In the genomic region with DNA sequence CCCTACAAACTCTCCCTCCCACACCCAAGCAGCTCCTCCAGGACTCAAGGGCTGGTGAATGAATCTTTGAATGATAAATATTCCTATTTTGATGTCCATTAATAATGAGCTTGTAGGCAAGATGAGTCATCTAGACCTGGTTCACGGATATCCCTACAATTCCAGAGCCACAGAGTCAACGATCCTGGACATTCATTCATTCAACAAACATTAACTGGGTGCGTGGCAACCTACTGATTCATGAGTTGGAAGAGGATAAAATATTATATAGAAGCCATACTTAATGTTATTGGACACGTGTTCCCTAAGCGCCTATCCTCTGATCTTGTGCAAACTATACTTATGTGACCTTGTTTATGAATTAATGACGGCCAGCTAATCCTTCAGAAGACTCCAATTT, we compare ENCODE assay signal across 6 cellular contexts. TPM values are rescaled to one million over a fixed set of nuclear protein-coding genes. Genes with fewer than 3 reads are reported as not detected.
DNase-seq lines count a peak whose midpoint lies in the region; ATAC-seq and TF ChIP-seq lines count a peak whose summit lies in the region.

No MANE protein-coding gene starts in this region.

- H3K4me3 ChIP-seq in SK-N-SH (ENCODE audit: low read depth in 2 of 2, low read length in 1 of 2) (peak overlapping the region; percentile 55 to 65; a peak in 2 of 4 replicates), skeletal muscle tissue (ENCODE audit: low read length in 3 of 3) (peak overlapping the region; percentile 46 to 64 (median 57))

- DNase-seq in SK-N-SH (no peak), RPMI8226 (no peak)
- DNase-seq in effector memory CD8-positive, alpha-beta T cell: no peak

- H3K9ac ChIP-seq in SK-N-SH (no peak overlapping the region), skeletal muscle tissue (ENCODE audit: low read depth in 1 of 3, low read length in 3 of 3) (peak overlapping the region in 2 of 3 donors; percentile 3 to 57)

- no peaks in the 10 kb centered on the region for H3K79me2 ChIP-seq in SK-N-SH (ENCODE audit: insufficient read depth)

- peaks cover 0 to 8% of the 10 kb centered on the region in 2 experiments; a peak in 1 of 4 replicates for H3K4me1 ChIP-seq in SK-N-SH (ENCODE audit: control insufficient read depth in 1 of 2, insufficient read depth in 2 of 2, low read depth in 1 of 2, low read length in 1 of 2)
- no peaks in the 10 kb centered on the region for H3K4me1 ChIP-seq in skeletal muscle tissue (ENCODE audit: control insufficient read depth in 3 of 3, insufficient read depth in 3 of 3, low read length in 3 of 3)

- no peak for TF ChIP-seq EP300 in SK-N-SH (IDR thresholded peaks at IDR 0.05; ENCODE audit: borderline replicate concordance in 1 of 2, low read depth in 1 of 2, low read length in 1 of 2)

- peak overlapping the region; percentile 66 to 69 for H3K4me3 Mint-ChIP-seq in effector memory CD8-positive, alpha-beta T cell

- H3K4me2 ChIP-seq in SK-N-SH: no peak overlapping the region

- no peak overlapping the region; a peak in 1 of 4 replicates for H3K27ac ChIP-seq in SK-N-SH (ENCODE audit: low read depth in 2 of 2, low read length in 1 of 2)
- no peak overlapping the region for H3K27ac ChIP-seq in skeletal muscle tissue (ENCODE audit: low read depth, low read length)

- TF ChIP-seq CTCF in SK-N-SH (IDR thresholded peaks at IDR 0.05): no peak

- no peaks in the 10 kb centered on the region for H3K9me3 ChIP-seq in SK-N-SH
- H3K9me3 ChIP-seq in skeletal muscle tissue (ENCODE audit: control insufficient read depth in 3 of 3, low read length in 3 of 3): no peaks in the 10 kb centered on the region

- POLR2A ChIA-PET in SK-N-SH (lab: Yijun Ruan, JAX): no interaction called here

- no peak for ATAC-seq in SK-N-SH treated with all-trans-retinoic acid at 6 μM for 48 hours
- ATAC-seq in effector memory CD8-positive, alpha-beta T cell (replicated peaks): no peak
- ATAC-seq in GM18505 (IDR thresholded peaks at IDR 0.05; ENCODE audit: unreplicated experiment): no peak

- H3K27me3 ChIP-seq in SK-N-SH (ENCODE audit: insufficient read depth) (no peaks in the 10 kb centered on the region), skeletal muscle tissue (ENCODE audit: control insufficient read depth in 3 of 3, insufficient read depth in 3 of 3, low read length in 3 of 3) (no peaks in the 10 kb centered on the region)

- CTCF ChIA-PET in SK-N-SH (lab: Yijun Ruan, JAX): interaction anchor here (0.7 to 1.5 kb wide), 6 partner anchors 9 to 111 kb away, joined by 3 to 8 read pairs (median 4); no protein-coding TSS in a partner anchor

- WGBS in SK-N-SH (ENCODE audit: low lambda C conversion rate): 51% methylated on average over 6 of the region's 6 CpGs

- no peak for TF ChIP-seq POLR2A in GM18505 (IDR thresholded peaks at IDR 0.05; ENCODE audit: borderline replicate concordance, extremely low read depth, insufficient read depth, insufficient read length)

- peaks cover 24 to 32% of the 10 kb centered on the region in 2 donors for H3K27me3 Mint-ChIP-seq in effector memory CD8-positive, alpha-beta T cell

- no peaks in the 10 kb centered on the region for H4K20me1 ChIP-seq in SK-N-SH (ENCODE audit: insufficient read depth)

- no peaks in the 10 kb centered on the region for H3K36me3 ChIP-seq in SK-N-SH (replicated peaks in 1 of 2; ENCODE audit: control insufficient read depth in 1 of 2, insufficient read depth in 2 of 2, low read length in 1 of 2)
- H3K36me3 ChIP-seq in skeletal muscle tissue (ENCODE audit: control insufficient read depth in 3 of 3, insufficient read depth in 3 of 3, low read length in 3 of 3): no peaks in the 10 kb centered on the region

- H3K9me2 ChIP-seq in SK-N-SH: no peaks in the 10 kb centered on the region

- H2AFZ ChIP-seq in SK-N-SH (ENCODE audit: low read depth): 0 out of 2 replicates have a peak overlapping the region, but pooled peaks have one; percentile 32

- H3K27ac Mint-ChIP-seq in effector memory CD8-positive, alpha-beta T cell: no peak overlapping the region

- H3K9me3 Mint-ChIP-seq in effector memory CD8-positive, alpha-beta T cell: no peaks in the 10 kb centered on the region

- peaks cover 12% of the 10 kb centered on the region for H3K36me3 Mint-ChIP-seq in effector memory CD8-positive, alpha-beta T cell (ENCODE audit: insufficient read depth)

- peaks cover 8 to 9% of the 10 kb centered on the region in 2 donors for H3K4me1 Mint-ChIP-seq in effector memory CD8-positive, alpha-beta T cell (ENCODE audit: low read depth in 2 of 2)

- H3F3A ChIP-seq in SK-N-SH (replicated peaks; ENCODE audit: insufficient read depth): no peaks in the 10 kb centered on the region

- no peak for TF ChIP-seq RAD21 in SK-N-SH (IDR thresholded peaks at IDR 0.05; ENCODE audit: low read length)

TF ChIP-seq in SK-N-SH, 30 proteins besides CTCF, POLR2A, EP300 and RAD21:
- TF ChIP-seq POLR2AphosphoS5 (IDR thresholded peaks at IDR 0.05; ENCODE audit: low read depth, low read length) (no peak), FOSL2 (IDR thresholded peaks at IDR 0.05; ENCODE audit: borderline replicate concordance, low read depth) (peak; percentile 12; the same call in 1 of the 2 replicates)
TF ChIP-seq in SK-N-SH: peak in this region for 1.

TF ChIP-seq in SK-N-SH treated with all-trans-retinoic acid at 6 μM for 48 hours, 23 proteins besides CTCF, POLR2A, EP300 and RAD21:
- TF ChIP-seq BACH2 (CRISPR knock-in tag; IDR thresholded peaks at IDR 0.05; ENCODE audit: borderline replicate concordance) (no peak), GLIS3 (CRISPR knock-in tag; IDR thresholded peaks at IDR 0.05) (no peak), PPARA (CRISPR knock-in tag; IDR thresholded peaks at IDR 0.05; ENCODE audit: borderline replicate concordance) (no peak)
- TF ChIP-seq, protein P1, sequence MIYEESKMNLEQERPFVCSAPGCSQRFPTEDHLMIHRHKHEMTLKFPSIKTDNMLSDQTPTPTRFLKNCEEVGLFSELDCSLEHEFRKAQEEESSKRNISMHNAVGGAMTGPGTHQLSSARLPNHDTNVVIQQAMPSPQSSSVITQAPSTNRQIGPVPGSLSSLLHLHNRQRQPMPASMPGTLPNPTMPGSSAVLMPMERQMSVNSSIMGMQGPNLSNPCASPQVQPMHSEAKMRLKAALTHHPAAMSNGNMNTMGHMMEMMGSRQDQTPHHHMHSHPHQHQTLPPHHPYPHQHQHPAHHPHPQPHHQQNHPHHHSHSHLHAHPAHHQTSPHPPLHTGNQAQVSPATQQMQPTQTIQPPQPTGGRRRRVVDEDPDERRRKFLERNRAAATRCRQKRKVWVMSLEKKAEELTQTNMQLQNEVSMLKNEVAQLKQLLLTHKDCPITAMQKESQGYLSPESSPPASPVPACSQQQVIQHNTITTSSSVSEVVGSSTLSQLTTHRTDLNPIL (CRISPR knock-in tag; IDR thresholded peaks at IDR 0.05; ENCODE audit: low read depth): no peak

RNA-seq across cellular contexts. Expression of a gene that starts 0.4 kb away (rescaled TPM):
- polyA plus RNA-seq in SK-N-SH (2012; rRNA removed): 1.3 and 1.4 TPM in 2 replicates
- polyA plus RNA-seq in SK-N-SH (2012; cell fraction: cytosol; rRNA removed): 0.93 and 1.3 TPM in 2 replicates
- 1.6 and 1.9 TPM in 2 replicates for polyA plus RNA-seq in SK-N-SH (2012; cell fraction: nucleus; rRNA removed)
- 1.0 TPM for total RNA-seq in skeletal muscle tissue

RNA-seq across cellular contexts. Expression of a gene that starts 28.6 kb away (rescaled TPM):
- not detected in 2 replicates for polyA plus RNA-seq in SK-N-SH (2012; rRNA removed)
- polyA plus RNA-seq in SK-N-SH (2012; cell fraction: cytosol; rRNA removed): not detected in 2 replicates
- polyA plus RNA-seq in SK-N-SH (2012; cell fraction: nucleus; rRNA removed): not detected in 2 replicates
- total RNA-seq in skeletal muscle tissue: not detected

RNA-seq across cellular contexts. Expression of a gene that starts 49.4 kb away (rescaled TPM):
- 0.13 and 0.15 TPM in 2 replicates for polyA plus RNA-seq in SK-N-SH (2012; rRNA removed)
- polyA plus RNA-seq in SK-N-SH (2012; cell fraction: cytosol; rRNA removed): 0.01 and 0.03 TPM in 2 replicates
- polyA plus RNA-seq in SK-N-SH (2012; cell fraction: nucleus; rRNA removed): 0.20 and 0.33 TPM in 2 replicates
- 16.2 TPM for total RNA-seq in skeletal muscle tissue

RNA-seq across cellular contexts. Expression of a gene that starts 55.3 kb away (rescaled TPM):
- 108 and 148 TPM in 2 replicates for polyA plus RNA-seq in SK-N-SH (2012; rRNA removed)
- polyA plus RNA-seq in SK-N-SH (2012; cell fraction: cytosol; rRNA removed): 109 and 110 TPM in 2 replicates
- 208 and 215 TPM in 2 replicates for polyA plus RNA-seq in SK-N-SH (2012; cell fraction: nucleus; rRNA removed)
- total RNA-seq in skeletal muscle tissue: 49.6 TPM

RNA-seq across cellular contexts. Expression of a gene that starts 55.4 kb away (rescaled TPM):
- polyA plus RNA-seq in SK-N-SH (2012; rRNA removed): 35.3 and 41.1 TPM in 2 replicates
- 31.2 and 32.9 TPM in 2 replicates for polyA plus RNA-seq in SK-N-SH (2012; cell fraction: cytosol; rRNA removed)
- polyA plus RNA-seq in SK-N-SH (2012; cell fraction: nucleus; rRNA removed): 31.6 and 36.7 TPM in 2 replicates
- 5.7 TPM for total RNA-seq in skeletal muscle tissue
